In genomic region chr11:115363426-115363825, GRCh38 we compare ENCODE assay signal across 23 cellular contexts.
"Had no signal": no experiment of that assay in that cellular context is flagged by ENCODE, and none has a peak within 500 bp of the region (broad histone marks: within the 10 kb centered on the region; RNA-seq: fewer than 3 reads in every experiment).

No MANE protein-coding gene starts in this region.

- H3K36me3 ChIP-seq: esophagus muscularis mucosa, gastroesophageal sphincter, heart right ventricle, neural progenitor cell, spleen, tibial nerve, upper lobe of left lung had no signal

- H3K27me3 ChIP-seq: dorsolateral prefrontal cortex, esophagus muscularis mucosa, foreskin keratinocyte, gastroesophageal sphincter, heart right ventricle, neural progenitor cell, spleen, testis, tibial nerve, upper lobe of left lung had no signal

- DNase-seq: effector CD4-positive, alpha-beta T cell; foreskin keratinocyte; hippocampal formation; mesenchymal stem cell; mucosa of descending colon; naive B cell; spleen; stimulated activated CD4-positive, alpha-beta T cell treated with anti-CD3 and anti-CD28 coated beads, Interleukin-4, amount 100 ng/mL, for 4 hours; stimulated activated naive CD8-positive, alpha-beta T cell treated with anti-CD3 and anti-CD28 coated beads, Interleukin-15, Interleukin-2, amounts not matched to agents 100 U/mL and 50 U/mL, for 24 hours; testis; upper lobe of left lung had no signal

- H3K4me3 ChIP-seq: dorsolateral prefrontal cortex, esophagus muscularis mucosa, gastroesophageal sphincter, heart right ventricle, mucosa of descending colon, neural progenitor cell, skin epidermis, spleen, testis, tibial nerve, upper lobe of left lung had no signal

- ATAC-seq: foreskin keratinocyte; gastroesophageal sphincter; mucosa of descending colon; natural killer cell treated with Interleukin-12 subunit alpha and Interleukin-12 subunit beta and Interleukin-15 and Interleukin-18, amount 100 ng/mL, for 72 hours; right cardiac atrium; stimulated activated memory B cell treated with anti-CD40 and anti-IgM and Interleukin-4, amounts not matched to agents 10 μg/mL and 1 μg/mL and 100 μg/mL, for 72 hours; stimulated activated naive CD8-positive, alpha-beta T cell treated with anti-CD3 and anti-CD28 coated beads, Interleukin-15, Interleukin-2, amounts not matched to agents 100 U/mL and 50 U/mL, for 24 hours had no signal

- H3K9me3 ChIP-seq: esophagus muscularis mucosa, gastroesophageal sphincter, heart right ventricle, mucosa of descending colon, spleen, testis, tibial nerve, upper lobe of left lung had no signal

- H3K4me1 ChIP-seq: foreskin keratinocyte, gastroesophageal sphincter, neural progenitor cell, parathyroid adenoma, spleen, testis, tibial nerve, upper lobe of left lung had no signal

- H3K27ac ChIP-seq: dorsolateral prefrontal cortex, epithelial cell of prostate, esophagus muscularis mucosa, foreskin keratinocyte, gastroesophageal sphincter, neural progenitor cell, parathyroid adenoma, skin epidermis, spleen, testis, tibial nerve, upper lobe of left lung had no signal
